1 cellular context compared by ENCODE assay signal in the genomic region with DNA sequence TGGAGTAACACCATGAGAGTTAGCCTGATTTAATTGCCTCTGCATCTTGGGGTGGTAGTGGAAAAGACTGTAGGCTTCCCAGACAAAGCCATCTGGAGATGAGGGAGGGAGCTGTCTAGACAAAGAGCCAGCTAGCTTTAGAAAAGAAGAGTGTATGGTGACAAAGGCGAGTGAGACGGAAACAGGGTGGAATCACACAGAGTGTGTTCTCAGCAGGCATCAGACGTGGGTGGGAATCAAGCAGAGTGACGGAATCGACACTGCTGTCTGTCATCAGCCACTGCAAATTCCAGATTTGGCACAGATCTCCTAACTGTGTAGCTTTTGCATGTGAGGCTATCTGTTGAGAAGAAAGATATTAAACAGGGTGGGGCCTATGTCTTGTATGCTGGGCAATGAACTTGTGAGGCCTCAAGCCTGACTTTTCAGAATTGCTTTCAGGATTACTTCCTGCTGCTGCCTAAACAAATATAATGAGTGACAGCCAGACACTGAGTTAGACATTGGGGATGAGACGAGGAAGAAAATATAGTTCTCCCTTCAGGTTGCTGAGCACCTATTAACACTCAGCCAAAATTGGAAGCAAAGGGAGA.
TF ChIP-seq lines count a peak whose summit lies in the region.

No MANE protein-coding gene starts in this region.

TF ChIP-seq in WTC11, 78 proteins besides CTCF, POLR2A, EP300 and RAD21 (continued from another document):
- TF ChIP-seq, protein P1, sequence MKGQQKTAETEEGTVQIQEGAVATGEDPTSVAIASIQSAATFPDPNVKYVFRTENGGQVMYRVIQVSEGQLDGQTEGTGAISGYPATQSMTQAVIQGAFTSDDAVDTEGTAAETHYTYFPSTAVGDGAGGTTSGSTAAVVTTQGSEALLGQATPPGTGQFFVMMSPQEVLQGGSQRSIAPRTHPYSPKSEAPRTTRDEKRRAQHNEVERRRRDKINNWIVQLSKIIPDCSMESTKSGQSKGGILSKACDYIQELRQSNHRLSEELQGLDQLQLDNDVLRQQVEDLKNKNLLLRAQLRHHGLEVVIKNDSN (CRISPR knock-in tag; IDR thresholded peaks at IDR 0.05), result no peak
- TF ChIP-seq, protein P2, sequence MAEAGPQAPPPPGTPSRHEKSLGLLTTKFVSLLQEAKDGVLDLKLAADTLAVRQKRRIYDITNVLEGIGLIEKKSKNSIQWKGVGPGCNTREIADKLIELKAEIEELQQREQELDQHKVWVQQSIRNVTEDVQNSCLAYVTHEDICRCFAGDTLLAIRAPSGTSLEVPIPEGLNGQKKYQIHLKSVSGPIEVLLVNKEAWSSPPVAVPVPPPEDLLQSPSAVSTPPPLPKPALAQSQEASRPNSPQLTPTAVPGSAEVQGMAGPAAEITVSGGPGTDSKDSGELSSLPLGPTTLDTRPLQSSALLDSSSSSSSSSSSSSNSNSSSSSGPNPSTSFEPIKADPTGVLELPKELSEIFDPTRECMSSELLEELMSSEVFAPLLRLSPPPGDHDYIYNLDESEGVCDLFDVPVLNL (CRISPR knock-in tag; IDR thresholded peaks at IDR 0.05; ENCODE audit: borderline replicate concordance, low read depth), result no peak
- TF ChIP-seq FOXP1 (CRISPR knock-in tag; IDR thresholded peaks at IDR 0.05; ENCODE audit: borderline replicate concordance), result no peak
- no peak for TF ChIP-seq CBFB (CRISPR knock-in tag; IDR thresholded peaks at IDR 0.05; ENCODE audit: low read depth)
- TF ChIP-seq SMAD3 (CRISPR knock-in tag; IDR thresholded peaks at IDR 0.05; ENCODE audit: borderline replicate concordance), result no peak
- TF ChIP-seq, protein P3, sequence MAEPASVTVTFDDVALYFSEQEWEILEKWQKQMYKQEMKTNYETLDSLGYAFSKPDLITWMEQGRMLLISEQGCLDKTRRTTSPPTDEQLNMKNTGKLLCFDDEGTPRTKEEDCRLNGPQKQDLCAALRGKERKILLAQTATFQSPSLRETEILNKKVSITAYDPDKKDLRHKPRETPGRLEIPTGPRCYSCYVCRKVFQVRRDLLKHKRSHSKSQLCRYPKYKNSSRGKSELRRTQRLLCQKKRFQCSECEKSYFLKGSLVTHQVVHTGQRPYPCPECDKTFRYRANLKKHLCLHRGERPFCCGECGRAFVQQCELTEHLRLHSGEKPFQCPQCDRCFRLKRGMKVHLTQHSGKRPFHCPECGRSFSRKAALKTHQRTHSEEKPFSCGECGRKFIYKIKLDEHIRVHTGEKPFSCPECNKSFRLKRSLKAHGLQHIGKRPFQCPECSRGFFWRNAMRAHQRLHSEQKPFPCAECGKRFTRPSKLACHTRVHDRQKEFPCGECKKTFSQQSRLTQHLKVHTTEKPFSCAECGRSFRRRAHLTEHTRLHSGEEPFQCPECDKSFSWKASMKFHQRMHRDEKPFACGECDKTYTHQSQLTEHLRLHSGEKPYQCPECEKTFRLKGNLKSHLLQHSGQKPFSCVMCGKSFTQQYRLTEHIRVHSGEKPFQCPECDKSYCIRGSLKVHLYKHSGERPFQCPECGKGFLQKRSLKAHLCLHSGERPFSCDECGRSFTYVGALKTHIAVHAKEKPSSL (CRISPR knock-in tag; conservative IDR thresholded peaks at IDR 0.05), result no peak
- TF ChIP-seq GRHL2 (CRISPR knock-in tag; IDR thresholded peaks at IDR 0.05; ENCODE audit: insufficient replicate concordance, severe bottlenecking), result no peak
- TF ChIP-seq ESRRA (CRISPR knock-in tag; IDR thresholded peaks at IDR 0.05; ENCODE audit: borderline replicate concordance), result no peak
- TF ChIP-seq, protein P4, sequence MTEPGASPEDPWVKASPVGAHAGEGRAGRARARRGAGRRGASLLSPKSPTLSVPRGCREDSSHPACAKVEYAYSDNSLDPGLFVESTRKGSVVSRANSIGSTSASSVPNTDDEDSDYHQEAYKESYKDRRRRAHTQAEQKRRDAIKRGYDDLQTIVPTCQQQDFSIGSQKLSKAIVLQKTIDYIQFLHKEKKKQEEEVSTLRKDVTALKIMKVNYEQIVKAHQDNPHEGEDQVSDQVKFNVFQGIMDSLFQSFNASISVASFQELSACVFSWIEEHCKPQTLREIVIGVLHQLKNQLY (CRISPR knock-in tag; IDR thresholded peaks at IDR 0.05), result no peak
- TF ChIP-seq OVOL2 (CRISPR knock-in tag; IDR thresholded peaks at IDR 0.05; ENCODE audit: borderline replicate concordance), result no peak
- no peak for TF ChIP-seq NFYB (CRISPR knock-in tag; conservative IDR thresholded peaks at IDR 0.05; ENCODE audit: low read depth)
